ENCODE assay signal across 16 cellular contexts in genomic region chr6:136463796-136464542, GRCh38.
DNase-seq lines count a peak whose midpoint lies in the region; ATAC-seq, FAIRE-seq and TF ChIP-seq lines count a peak whose summit lies in the region.
"Had no signal": no experiment of that assay in that cellular context is flagged by ENCODE, and none has a peak within 500 bp of the region (broad histone marks: within the 10 kb centered on the region; RNA-seq: fewer than 3 reads in every experiment).

No MANE protein-coding gene starts in this region.

- BruUV-seq in K562 (replicated peaks; lab: Mats Ljungman, UMichigan) = no TSS peak

- no peak overlapping the region for H3K4me2 ChIP-seq in K562 (ENCODE audit: insufficient read depth, low read length)

- H3K79me2 ChIP-seq in K562 (ENCODE audit: control insufficient read depth, insufficient read depth, low read length) = no peaks in the 10 kb centered on the region

- intact Hi-C loops in K562 (cut with micrococcal nuclease) = no loop called here

- no peak overlapping the region for H3K9ac ChIP-seq in K562 (ENCODE audit: insufficient read depth in 1 of 2, low read depth in 2 of 2, low read length in 2 of 2)

- CTCF ChIA-PET in K562 (lab: Yijun Ruan, JAX; ENCODE audit: low intra/inter-chr PET ratio) = no interaction called here

- POLR2A ChIA-PET in K562 (lab: Yijun Ruan, JAX) = interaction anchor here (1.4 kb wide), 1 partner anchor 9 kb away, joined by 4 read pairs; no protein-coding TSS in a partner anchor

- no peaks in the 10 kb centered on the region for H3K9me3 ChIP-seq in K562 (replicated peaks; ENCODE audit: control insufficient read depth, insufficient read depth, low read depth, low read length)
- H3K9me3 ChIP-seq: adrenal gland, sigmoid colon, uterus had no signal

- in situ Hi-C loops in K562 (cut with MboI) = no loop called here

- TF ChIP-seq POLR2A in K562 (conservative IDR thresholded peaks at IDR 0.05) = no peak

- no peak for TF ChIP-seq CTCF in K562 (IDR thresholded peaks at IDR 0.05 in 2 of 3, conservative IDR thresholded peaks at IDR 0.05 in 1 of 3; ENCODE audit: insufficient read depth in 2 of 3, low read depth in 1 of 3, low read length in 3 of 3)

- 20% methylated on average over 6 of the region's 6 CpGs for WGBS in K562 (ENCODE audit: insufficient coverage, low coverage, missing lambda C conversion rate)

- DNase-seq in K562 (ENCODE audit: extremely low read depth in 1 of 4, low spot score in 3 of 4) = no peak
- DNase-seq in superior temporal gyrus (ENCODE audit: extremely low spot score) = peak; percentile 61
- no peak for DNase-seq in hepatic stellate cell (ENCODE audit: low spot score)
- DNase-seq in activated CD4-positive, alpha-beta T cell treated with anti-CD3 and anti-CD28 coated beads for 1 hour = no peak
- DNase-seq in NCI-H1436 treated with DMSO at 0.1 percent for 48 hours (lab: John Stamatoyannopoulos, UW) = no peak
- DNase-seq: adrenal gland; DMS79; NCI-H1417 treated with DMSO at 0.1 percent for 48 hours; NCI-H2227 treated with DMSO at 0.1 percent for 48 hours; sigmoid colon; stimulated activated CD4-positive, alpha-beta T cell treated with anti-CD3 and anti-CD28 coated beads, Interleukin-4, amount 100 ng/mL, for 24 hours; T1000; uterus had no signal

- H4K20me1 ChIP-seq in K562 (replicated peaks; ENCODE audit: control insufficient read depth, insufficient read depth, low read length) = no peaks in the 10 kb centered on the region

- no peak overlapping the region for H3K27ac ChIP-seq in K562 (ENCODE audit: extremely low read depth, low read depth, low read length)
- H3K27ac ChIP-seq: adrenal gland, C4-2B, sigmoid colon, uterus had no signal

- H2AFZ ChIP-seq in K562 (ENCODE audit: low read depth, low read length) = peak overlapping the region; percentile 15; the same call in 1 of the 2 replicates

- TF ChIP-seq RAD21 in K562 (CRISPR knock-in tag; conservative IDR thresholded peaks at IDR 0.05 in 1 of 2, IDR thresholded peaks at IDR 0.05 in 1 of 2) = no peak

- H3K9me1 ChIP-seq in K562 (ENCODE audit: control insufficient read depth, insufficient read depth, low read length) = no peaks in the 10 kb centered on the region

- 0 out of 5 replicates have a peak, but pooled peaks cover 0 to 3% of the 10 kb centered on the region in 2 experiments for H3K4me1 ChIP-seq in K562 (replicated peaks in 1 of 2; ENCODE audit: control insufficient read depth in 2 of 2, insufficient read depth in 2 of 2, low read length in 2 of 2)
- H3K4me1 ChIP-seq: adrenal gland, sigmoid colon, uterus had no signal

- no peak overlapping the region for H3K4me3 ChIP-seq in K562
- H3K4me3 ChIP-seq: adrenal gland, sigmoid colon, uterus had no signal

- H3K36me3 ChIP-seq in K562 (ENCODE audit: control insufficient read depth, insufficient read depth, low read length) = no peaks in the 10 kb centered on the region
- H3K36me3 ChIP-seq: adrenal gland, sigmoid colon, uterus had no signal

- TF ChIP-seq EP300 in K562 (IDR thresholded peaks at IDR 0.05; ENCODE audit: low read length) = no peak

- FAIRE-seq in K562 (lab: Jason Lieb, UNC) = no peak

- no peaks in the 10 kb centered on the region for H3K27me3 ChIP-seq in K562 (ENCODE audit: control insufficient read depth in 2 of 2, insufficient read depth in 2 of 2, low read length in 2 of 2)
- H3K27me3 ChIP-seq: adrenal gland, sigmoid colon, uterus had no signal

- ATAC-seq in HG02610 (IDR thresholded peaks at IDR 0.05; ENCODE audit: unreplicated experiment) (peak; percentile 76), HG03442 (IDR thresholded peaks at IDR 0.05; ENCODE audit: unreplicated experiment) (peak; percentile 55), K562 (no peak)

TF ChIP-seq in K562, 482 proteins besides CTCF, POLR2A, EP300 and RAD21:
- TF ChIP-seq FOXP1 (CRISPR knock-in tag; IDR thresholded peaks at IDR 0.05) (no peak), ZNF398 (CRISPR knock-in tag; IDR thresholded peaks at IDR 0.05) (no peak), TCFL5 (CRISPR knock-in tag; conservative IDR thresholded peaks at IDR 0.05) (no peak), RBM15 (IDR thresholded peaks at IDR 0.05; ENCODE audit: insufficient read depth, low read length) (no peak), ZNF764 (CRISPR knock-in tag; IDR thresholded peaks at IDR 0.05; ENCODE audit: low read depth) (no peak), ATF2 (CRISPR knock-in tag; IDR thresholded peaks at IDR 0.05) (no peak), PHB (CRISPR knock-in tag; IDR thresholded peaks at IDR 0.05) (no peak), NCOR1 (IDR thresholded peaks at IDR 0.05) (no peak), ZNF239 (CRISPR knock-in tag; IDR thresholded peaks at IDR 0.05) (no peak), HDAC6 (IDR thresholded peaks at IDR 0.05; ENCODE audit: low read depth, low read length) (no peak)
TF ChIP-seq in K562: peak in this region for 0.
